In the genomic region with DNA sequence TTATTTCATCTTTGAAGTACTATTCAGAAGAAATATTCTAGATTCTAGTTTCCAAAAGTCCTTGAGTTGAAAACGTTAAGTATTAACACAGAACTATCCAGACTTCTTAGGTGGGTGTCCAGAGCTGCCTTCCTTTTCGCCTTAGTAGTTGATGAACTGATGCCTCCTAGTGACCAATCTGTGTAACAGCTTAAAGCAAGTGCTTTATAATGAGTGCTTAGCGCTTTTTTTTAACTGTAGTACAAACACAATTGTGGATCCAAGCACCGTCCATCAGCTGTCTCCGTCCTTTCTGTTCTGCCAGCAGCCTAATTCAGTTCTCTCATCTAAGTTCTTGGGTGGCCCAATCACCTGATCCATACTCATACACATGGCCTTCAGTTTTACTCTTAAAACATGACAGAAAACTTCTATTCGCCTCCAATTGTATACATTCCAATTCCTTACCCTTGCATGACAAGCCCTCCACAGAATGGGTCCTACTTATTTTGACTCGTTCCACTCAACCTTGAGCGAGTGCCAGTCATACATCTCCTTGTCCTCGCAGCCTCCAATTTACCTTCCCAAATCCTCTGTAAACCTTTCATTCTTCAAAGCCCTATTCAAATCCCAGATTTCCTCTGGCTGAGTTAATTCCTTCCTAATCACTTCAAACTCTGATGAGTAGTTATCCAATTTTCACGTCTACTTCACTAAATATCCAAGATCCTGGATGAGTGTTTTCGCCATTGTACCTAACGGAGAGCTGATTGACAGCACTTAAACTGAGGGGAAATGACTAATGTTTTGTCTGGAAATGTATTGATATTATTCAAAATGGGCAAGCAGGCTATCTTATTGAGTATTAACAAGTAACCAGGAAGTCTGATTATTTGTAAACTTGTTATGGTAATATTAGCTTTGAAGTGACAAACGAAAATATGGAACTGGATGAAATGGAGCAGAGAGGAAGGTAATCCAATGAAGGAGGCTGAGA, we compare ENCODE assay signal across 7 cellular contexts. TPM values are rescaled to one million over a fixed set of nuclear protein-coding genes. Genes with fewer than 3 reads are reported as not detected.
A peak's percentile ranks its signal among the peaks of the same experiment; 100 is the strongest.
DNase-seq lines count a peak whose midpoint lies in the region; ATAC-seq and TF ChIP-seq lines count a peak whose summit lies in the region.

No MANE protein-coding gene starts in this region.

- H3K36me3 ChIP-seq in psoas muscle (ENCODE audit: insufficient read depth in 1 of 2, low read depth in 1 of 2): no peaks in the 10 kb centered on the region

- no peaks in the 10 kb centered on the region for H3K9me3 ChIP-seq in psoas muscle

- TF ChIP-seq CTCF in psoas muscle (IDR thresholded peaks at IDR 0.05): peak; percentile 77

- H3K27ac Mint-ChIP-seq in activated T-cell treated with anti-CD3 and anti-CD28 coated beads, Interleukin-2, amount 50 U/mL, for 72 hours: peak overlapping the region; percentile 11

- 27 to 33% (median 30%) methylated on average over 13 of the region's 13 CpGs for WGBS in psoas muscle, 3 donors

- H3K27ac ChIP-seq in psoas muscle: no peak overlapping the region

- peaks cover 6% of the 10 kb centered on the region for H3K4me1 ChIP-seq in psoas muscle

- ATAC-seq in GM19468 (IDR thresholded peaks at IDR 0.05; ENCODE audit: extremely low read depth, unreplicated experiment) (peak; percentile 75), HG03520 (IDR thresholded peaks at IDR 0.05; ENCODE audit: unreplicated experiment) (peak; percentile 59), Right ventricle myocardium superior (ENCODE audit: poor library complexity) (peak; percentile 81), psoas muscle (peak; percentile 58 to 75 (median 66))
- ATAC-seq in activated T-cell treated with anti-CD3 and anti-CD28 coated beads, Interleukin-2, amount 50 U/mL, for 72 hours (replicated peaks in 1 of 2): peak; percentile 59

- no peak overlapping the region for H3K4me3 ChIP-seq in psoas muscle

- H3K4me1 Mint-ChIP-seq in activated T-cell treated with anti-CD3 and anti-CD28 coated beads, Interleukin-2, amount 50 U/mL, for 72 hours (ENCODE audit: low read depth): peaks cover 35% of the 10 kb centered on the region

- H3K36me3 Mint-ChIP-seq in activated T-cell treated with anti-CD3 and anti-CD28 coated beads, Interleukin-2, amount 50 U/mL, for 72 hours (ENCODE audit: insufficient read depth in 2 of 2): no peaks in the 10 kb centered on the region

- no peaks in the 10 kb centered on the region for H3K9me3 Mint-ChIP-seq in activated T-cell treated with anti-CD3 and anti-CD28 coated beads, Interleukin-2, amount 50 U/mL, for 72 hours

- H3K27me3 Mint-ChIP-seq in activated T-cell treated with anti-CD3 and anti-CD28 coated beads, Interleukin-2, amount 50 U/mL, for 72 hours (ENCODE audit: low read depth): no peaks in the 10 kb centered on the region

- intact Hi-C loops in Right ventricle myocardium superior (cut with DNase I) (loop anchor here (5.0 to 10.0 kb wide), 4 partner anchors 223 to 510 kb away; no protein-coding TSS in a partner anchor), psoas muscle (cut with DNase I) (loop anchor here (5.0 to 10.0 kb wide), 3 partner anchors 313 to 510 kb away; no protein-coding TSS in a partner anchor)

- peak overlapping the region in 1 of 2 donors; percentile 5 for H3K4me3 Mint-ChIP-seq in activated T-cell treated with anti-CD3 and anti-CD28 coated beads, Interleukin-2, amount 50 U/mL, for 72 hours

- no peaks in the 10 kb centered on the region for H3K27me3 ChIP-seq in psoas muscle (ENCODE audit: insufficient read depth in 3 of 3, low read length in 2 of 3)

- in situ Hi-C loops in G401 (cut with HindIII; ENCODE audit: low sequenced_read_pairs): no loop called here

- DNase-seq in G401 (ENCODE audit: low spot score) (peak; percentile 82), NCI-H510A treated with DMSO at 0.1 percent for 48 hours (lab: John Stamatoyannopoulos, UW) (peak; percentile 98), Right ventricle myocardium superior (no peak), psoas muscle (no peak)
- DNase-seq in activated T-cell treated with anti-CD3 and anti-CD28 coated beads, Interleukin-2, amount 50 U/mL, for 72 hours: peak; percentile 27 to 41

RNA-seq across cellular contexts. Expression of gene PHLDA1, which starts 5.8 kb away (rescaled TPM):
- 3.5 and 3.7 TPM in 2 replicates for total RNA-seq in G401 (2014; rRNA removed; shearing (Covaris generic))
- total RNA-seq in activated T-cell treated with anti-CD3 and anti-CD28 coated beads, Interleukin-2, amount 50 U/mL, for 72 hours: 10 to 100 TPM; 19.9 to 33.6 TPM
- total RNA-seq in Right ventricle myocardium superior: 6.6 TPM
- 1 to 10 TPM; 2.2 to 3.7 (median 3.1) TPM for total RNA-seq in psoas muscle
- 10 to 100 TPM in 1 of 3 donors, 1 to 10 TPM in 1, under 1 TPM in 1; 0.73 to 35.6 (median 3.5) TPM for polyA plus RNA-seq in psoas muscle

RNA-seq across cellular contexts. Expression of gene NAP1L1, which starts 47.1 kb away (rescaled TPM):
- 691 and 894 TPM in 2 replicates for total RNA-seq in G401 (2014; rRNA removed; shearing (Covaris generic))
- total RNA-seq in activated T-cell treated with anti-CD3 and anti-CD28 coated beads, Interleukin-2, amount 50 U/mL, for 72 hours: 100 to 1,000 TPM; 849 to 969 TPM
- 263 TPM for total RNA-seq in Right ventricle myocardium superior
- total RNA-seq in psoas muscle: 100 to 1,000 TPM; 245 to 341 (median 291) TPM
- 100 to 1,000 TPM; 201 to 324 (median 231) TPM for polyA plus RNA-seq in psoas muscle

Comparison
In these comparisons a context has a peak if more than half of its experiments do, and no peak if none do; other contexts are left out.
1. DNase-seq: peak in G401 (single experiment), NCI-H510A treated with DMSO at 0.1 percent for 48 hours (single experiment) and activated T-cell treated with anti-CD3 and anti-CD28 coated beads, Interleukin-2, amount 50 U/mL, for 72 hours (2 of 2); none in Right ventricle myocardium superior (single experiment) and psoas muscle (0 of 2).
2. Peak in every context shown above with its lines, with median percentiles within 50 percentile points of each other: ATAC-seq.